Comparison of ENCODE assay signal across 17 cellular contexts in the genomic region with DNA sequence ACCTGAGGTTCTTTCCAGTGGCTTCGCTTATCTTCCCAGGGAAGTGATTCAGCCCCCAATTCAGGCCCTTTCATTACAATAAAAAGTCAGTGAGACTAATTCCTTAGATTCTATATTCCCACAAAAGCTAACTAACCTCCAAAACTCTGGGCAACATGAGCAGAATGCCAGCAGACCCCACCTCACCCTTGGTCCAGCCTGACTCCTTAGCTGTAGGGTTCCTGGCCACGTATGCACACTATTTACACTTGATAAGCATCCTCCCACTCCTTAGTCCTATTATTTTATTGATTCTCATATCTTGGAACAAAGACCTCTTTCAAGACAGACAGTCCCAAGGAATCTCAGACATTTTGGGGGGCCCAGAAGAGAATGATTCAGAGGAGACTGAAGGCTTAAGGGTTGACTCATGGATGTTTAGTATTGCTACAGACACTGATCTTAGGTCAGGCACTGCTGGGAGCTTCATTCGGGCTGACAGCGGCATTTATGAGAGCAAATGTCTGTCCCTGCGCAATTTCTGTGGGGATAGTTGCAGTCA.
DNase-seq lines count a peak whose midpoint lies in the region; ATAC-seq and TF ChIP-seq lines count a peak whose summit lies in the region.
"Had no signal": no experiment of that assay in that cellular context is flagged by ENCODE, and none has a peak within 500 bp of the region (broad histone marks: within the 10 kb centered on the region; RNA-seq: fewer than 3 reads in every experiment).

No MANE protein-coding gene starts in this region.

- H3K9me3 Mint-ChIP-seq in endodermal cell: peaks cover 5% of the 10 kb centered on the region
- H3K9me3 Mint-ChIP-seq in activated T-helper 17 cell treated with anti-CD3 and anti-CD28 coated beads, Interleukin-2, amount 50 U/mL, for 72 hours: no peaks in the 10 kb centered on the region
- H3K9me3 Mint-ChIP-seq: neural progenitor cell had no signal

- no peaks in the 10 kb centered on the region for H3K9me3 ChIP-seq in Panc1 (ENCODE audit: control insufficient read depth, insufficient read depth, low read depth, low read length)
- H3K9me3 ChIP-seq in endodermal cell (ENCODE audit: control insufficient read depth, low read length): no peaks in the 10 kb centered on the region
- H3K9me3 ChIP-seq: adrenal gland had no signal

- peak; percentile 73 for ATAC-seq in Panc1
- ATAC-seq in activated T-helper 17 cell treated with anti-CD3 and anti-CD28 coated beads, Interleukin-2, amount 50 U/mL, for 72 hours (replicated peaks): no peak
- ATAC-seq: effector memory CD8-positive, alpha-beta T cell had no signal

- H3K4me1 ChIP-seq in Panc1 (ENCODE audit: control insufficient read depth, insufficient read depth, low read length) (no peaks in the 10 kb centered on the region), endodermal cell (ENCODE audit: control insufficient read depth, insufficient read depth, low read length) (no peaks in the 10 kb centered on the region)
- H3K4me1 ChIP-seq: adrenal gland, neural progenitor cell had no signal

- POLR2A ChIA-PET in Panc1 (lab: Charles Lee): interaction anchor here (0.5 kb wide), 1 partner anchor 42 kb away, joined by 6 read pairs; no protein-coding TSS in a partner anchor

- H3K36me3 ChIP-seq in Panc1 (ENCODE audit: control insufficient read depth, insufficient read depth, low read length) (no peaks in the 10 kb centered on the region), endodermal cell (ENCODE audit: control insufficient read depth, insufficient read depth, low read length) (no peaks in the 10 kb centered on the region)
- H3K36me3 ChIP-seq: adrenal gland, neural progenitor cell had no signal

- no TSS peak for BruUV-seq in Panc1 (replicated peaks; lab: Mats Ljungman, UMichigan)

- 94 to 97% methylated on average over 5 of the region's 5 CpGs for WGBS in endodermal cell (ENCODE audit: insufficient coverage in 1 of 2, insufficient read length in 1 of 2), 2 experiments

- DNase-seq in EL: peak; percentile 92
- DNase-seq in Panc1 (ENCODE audit: low read depth, low spot score): no peak
- no peak for DNase-seq in endodermal cell
- peak; percentile 93 for DNase-seq in non-pigmented ciliary epithelial cell (ENCODE audit: low read depth)
- no peak for DNase-seq in SIG-M5 (lab: John Stamatoyannopoulos, UW)
- DNase-seq in GM19238 (ENCODE audit: insufficient read length, low spot score): no peak
- DNase-seq in coronary artery (ENCODE audit: low spot score): no peak
- DNase-seq: activated CD4-positive, CD25-positive, alpha-beta regulatory T cell treated with anti-CD3 and anti-CD28 coated beads, Interleukin-2, amount 50 U/mL, for 72 hours; adrenal gland; effector memory CD8-positive, alpha-beta T cell; KBM-7; NCI-H187; NCI-H82 had no signal

- H3K4me1 Mint-ChIP-seq in endodermal cell: peaks cover 16% of the 10 kb centered on the region
- no peaks in the 10 kb centered on the region for H3K4me1 Mint-ChIP-seq in activated T-helper 17 cell treated with anti-CD3 and anti-CD28 coated beads, Interleukin-2, amount 50 U/mL, for 72 hours

- CTCF ChIA-PET in Panc1 (lab: Charles Lee): no interaction called here

- H3K27me3 ChIP-seq in Panc1 (ENCODE audit: control insufficient read depth, insufficient read depth, low read length) (no peaks in the 10 kb centered on the region), endodermal cell (ENCODE audit: control insufficient read depth, insufficient read depth, low read length, poor library complexity, severe bottlenecking) (no peaks in the 10 kb centered on the region)
- H3K27me3 ChIP-seq: adrenal gland, neural progenitor cell had no signal

- H3K4me3 ChIP-seq in Panc1 (ENCODE audit: low read depth in 2 of 2, low read length in 2 of 2): no peak overlapping the region
- no peak overlapping the region for H3K4me3 ChIP-seq in endodermal cell (ENCODE audit: low read length)
- H3K4me3 ChIP-seq in coronary artery: no peak overlapping the region
- H3K4me3 ChIP-seq: adrenal gland, lung, neural progenitor cell, skin epidermis had no signal

- H3K27me3 Mint-ChIP-seq in endodermal cell (ENCODE audit: insufficient read depth): peaks cover 8% of the 10 kb centered on the region
- H3K27me3 Mint-ChIP-seq in activated T-helper 17 cell treated with anti-CD3 and anti-CD28 coated beads, Interleukin-2, amount 50 U/mL, for 72 hours: no peaks in the 10 kb centered on the region

- H3K27ac Mint-ChIP-seq in endodermal cell: peak overlapping the region; percentile 41
- H3K27ac Mint-ChIP-seq in activated T-helper 17 cell treated with anti-CD3 and anti-CD28 coated beads, Interleukin-2, amount 50 U/mL, for 72 hours: no peak overlapping the region
- H3K27ac Mint-ChIP-seq: effector memory CD8-positive, alpha-beta T cell had no signal

- no peak for TF ChIP-seq CTCF in Panc1 (IDR thresholded peaks at IDR 0.05)
- TF ChIP-seq CTCF in endodermal cell (conservative IDR thresholded peaks at IDR 0.05): no peak
- TF ChIP-seq CTCF in coronary artery (IDR thresholded peaks at IDR 0.05): no peak

- in situ Hi-C loops in Panc1 (cut with HindIII; ENCODE audit: low pct_unique_long_range_greater_than_20kb, low sequenced_read_pairs): no loop called here

- no peak overlapping the region for H3K4me3 Mint-ChIP-seq in endodermal cell
- no peak overlapping the region for H3K4me3 Mint-ChIP-seq in activated T-helper 17 cell treated with anti-CD3 and anti-CD28 coated beads, Interleukin-2, amount 50 U/mL, for 72 hours
- H3K4me3 Mint-ChIP-seq: effector memory CD8-positive, alpha-beta T cell; neural progenitor cell had no signal

- peaks cover 3% of the 10 kb centered on the region for H3K36me3 Mint-ChIP-seq in endodermal cell (ENCODE audit: low read depth)
- no peaks in the 10 kb centered on the region for H3K36me3 Mint-ChIP-seq in activated T-helper 17 cell treated with anti-CD3 and anti-CD28 coated beads, Interleukin-2, amount 50 U/mL, for 72 hours (ENCODE audit: low read depth)
- H3K36me3 Mint-ChIP-seq: neural progenitor cell had no signal

- no peak overlapping the region for H3K9ac ChIP-seq in endodermal cell (ENCODE audit: extremely low read depth, low read length, poor library complexity, severe bottlenecking)
- H3K9ac ChIP-seq: neural progenitor cell had no signal

- H3K27ac ChIP-seq in Panc1 (ENCODE audit: low read length): no peak overlapping the region
- no peak overlapping the region for H3K27ac ChIP-seq in endodermal cell (ENCODE audit: low read depth, low read length)
- peak overlapping the region in 1 of 2 donors; percentile 62 for H3K27ac ChIP-seq in coronary artery
- H3K27ac ChIP-seq: adrenal gland, neural progenitor cell had no signal

- intact Hi-C loops in Panc1 (cut with micrococcal nuclease; ENCODE audit: unreplicated experiment): no loop called here

Comparison
In these comparisons a context has a peak if more than half of its experiments do, and no peak if none do; other contexts are left out.
1. DNase-seq: peak in EL (single experiment) and non-pigmented ciliary epithelial cell (single experiment); none in Panc1 (single experiment), endodermal cell (single experiment), SIG-M5 (single experiment), GM19238 (single experiment) and coronary artery (single experiment).